In the genomic region with DNA sequence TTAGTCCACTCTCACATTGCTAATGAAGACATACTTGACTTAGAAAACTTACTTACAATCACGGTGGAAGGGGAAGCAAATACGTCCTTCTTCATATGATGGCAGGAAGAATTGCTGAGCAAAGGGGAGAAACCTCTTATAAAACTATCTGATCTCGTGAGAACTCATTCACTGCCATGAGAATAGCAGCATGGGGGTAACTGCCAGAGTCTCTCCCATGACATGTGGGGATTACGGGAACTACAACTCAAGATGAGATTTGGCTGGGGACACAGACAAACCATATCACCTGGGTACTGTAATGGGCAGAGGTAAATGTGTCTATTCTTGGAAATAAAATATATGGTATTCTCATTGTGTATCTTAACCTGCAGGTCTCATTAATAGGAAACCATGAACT, we compare ENCODE assay signal across 30 cellular contexts.
"Had no signal": no experiment of that assay in that cellular context is flagged by ENCODE, and none has a peak within 500 bp of the region (broad histone marks: within the 10 kb centered on the region; RNA-seq: fewer than 3 reads in every experiment).

No MANE protein-coding gene starts in this region.

- H3K27me3 Mint-ChIP-seq: naive B cell; stimulated activated naive B cell treated with anti-CD40 and anti-IgM and Interleukin-4, amounts not matched to agents 10 μg/mL and 1 μg/mL and 100 μg/mL, for 72 hours had no signal

- H3K27ac ChIP-seq: hepatocyte, left lung, lower lobe of right lung, pancreas, prostate gland, skin epidermis, stomach, testis, thyroid gland, transverse colon, upper lobe of left lung, vagina had no signal

- H3K4me3 Mint-ChIP-seq: mesothelial cell of epicardium; naive B cell; natural killer cell; stimulated activated naive B cell treated with anti-CD40 and anti-IgM and Interleukin-4, amounts not matched to agents 10 μg/mL and 1 μg/mL and 100 μg/mL, for 72 hours had no signal

- H3K27me3 ChIP-seq: hepatocyte, left lung, pancreas, stomach, testis, thyroid gland, transverse colon, upper lobe of left lung, vagina had no signal

- H3K4me2 ChIP-seq: hepatocyte had no signal

- H3K36me3 ChIP-seq: left lung, lower lobe of right lung, pancreas, prostate gland, stomach, thyroid gland, transverse colon, upper lobe of left lung, vagina had no signal

- DNase-seq: kidney; left colon; left lung; lower lobe of right lung; mammary epithelial cell; mesenchymal stem cell; naive B cell; natural killer cell; nucleus accumbens; pancreas; posterior cingulate gyrus; retina; right cardiac atrium; stimulated activated CD4-positive, alpha-beta T cell treated with anti-CD3 and anti-CD28 coated beads, Interleukin-12 subunit alpha, Interleukin-12 subunit beta, amount 100 ng/mL, for 4 hours; stimulated activated CD4-positive, alpha-beta T cell treated with anti-CD3 and anti-CD28 coated beads, Interleukin-15, amount 100 ng/mL, for 24 hours; stimulated activated CD4-positive, alpha-beta T cell treated with anti-CD3 and anti-CD28 coated beads, Interleukin-2, amount 100 ng/mL, for 24 hours; stimulated activated CD4-positive, alpha-beta T cell treated with anti-CD3 and anti-CD28 coated beads, Interleukin-4, amount 100 ng/mL, for 1 hour; stimulated activated naive B cell treated with anti-CD40 and anti-IgM and Interleukin-4, amounts not matched to agents 10 μg/mL and 1 μg/mL and 100 μg/mL, for 72 hours; stimulated activated naive CD8-positive, alpha-beta T cell treated with anti-CD3 and anti-CD28 coated beads, Interleukin-15, Interleukin-2, amounts not matched to agents 100 U/mL and 50 U/mL, for 24 hours; stomach; testis; thyroid gland; transverse colon; upper lobe of left lung had no signal

- H3K4me3 ChIP-seq: hepatocyte, left lung, lower lobe of right lung, pancreas, prostate gland, skin epidermis, stomach, testis, thyroid gland, transverse colon, upper lobe of left lung, vagina had no signal

- ATAC-seq: left colon; left lung; lower lobe of right lung; natural killer cell; pancreas; right cardiac atrium; sciatic nerve; stimulated activated naive B cell treated with anti-CD40 and anti-IgM and Interleukin-4, amounts not matched to agents 10 μg/mL and 1 μg/mL and 100 μg/mL, for 72 hours; stimulated activated naive CD8-positive, alpha-beta T cell treated with anti-CD3 and anti-CD28 coated beads, Interleukin-15, Interleukin-2, amounts not matched to agents 100 U/mL and 50 U/mL, for 24 hours had no signal

- H3K9me3 ChIP-seq: left lung, lower lobe of right lung, pancreas, prostate gland, stomach, testis, thyroid gland, transverse colon, upper lobe of left lung, vagina had no signal

- H3K36me3 Mint-ChIP-seq: mesothelial cell of epicardium; naive B cell; stimulated activated naive B cell treated with anti-CD40 and anti-IgM and Interleukin-4, amounts not matched to agents 10 μg/mL and 1 μg/mL and 100 μg/mL, for 72 hours had no signal

- H3K9me3 Mint-ChIP-seq: mesothelial cell of epicardium; stimulated activated naive B cell treated with anti-CD40 and anti-IgM and Interleukin-4, amounts not matched to agents 10 μg/mL and 1 μg/mL and 100 μg/mL, for 72 hours had no signal

- H3K4me1 Mint-ChIP-seq: naive B cell; natural killer cell; stimulated activated naive B cell treated with anti-CD40 and anti-IgM and Interleukin-4, amounts not matched to agents 10 μg/mL and 1 μg/mL and 100 μg/mL, for 72 hours had no signal

- H2AFZ ChIP-seq: hepatocyte had no signal

- H3K79me2 ChIP-seq: hepatocyte had no signal

- H3K27ac Mint-ChIP-seq: mesothelial cell of epicardium; naive B cell; natural killer cell; stimulated activated naive B cell treated with anti-CD40 and anti-IgM and Interleukin-4, amounts not matched to agents 10 μg/mL and 1 μg/mL and 100 μg/mL, for 72 hours had no signal

- H3K4me1 ChIP-seq: left lung, lower lobe of right lung, pancreas, prostate gland, stomach, testis, thyroid gland, transverse colon, upper lobe of left lung, vagina had no signal
